In genomic region chr17:52170963-52171572, GRCh38 we compare ENCODE assay signal across 3 cellular contexts.
TF ChIP-seq lines count a peak whose summit lies in the region.

No MANE protein-coding gene starts in this region.

TF ChIP-seq in SK-N-SH, 30 proteins besides CTCF, POLR2A, EP300 and RAD21:
- TF ChIP-seq ZBTB33 (IDR thresholded peaks at IDR 0.05; ENCODE audit: borderline replicate concordance, low read depth) (no peak), SMC3 (IDR thresholded peaks at IDR 0.05; ENCODE audit: low read depth, low read length) (peak; percentile 74), FOXM1 (IDR thresholded peaks at IDR 0.05; ENCODE audit: low read depth) (no peak), GATA2 (CRISPR knock-in tag; IDR thresholded peaks at IDR 0.05) (no peak), ELF1 (IDR thresholded peaks at IDR 0.05) (no peak), CHD2 (IDR thresholded peaks at IDR 0.05; ENCODE audit: low read length, partially characterized antibody) (no peak)
- TF ChIP-seq, protein P1, sequence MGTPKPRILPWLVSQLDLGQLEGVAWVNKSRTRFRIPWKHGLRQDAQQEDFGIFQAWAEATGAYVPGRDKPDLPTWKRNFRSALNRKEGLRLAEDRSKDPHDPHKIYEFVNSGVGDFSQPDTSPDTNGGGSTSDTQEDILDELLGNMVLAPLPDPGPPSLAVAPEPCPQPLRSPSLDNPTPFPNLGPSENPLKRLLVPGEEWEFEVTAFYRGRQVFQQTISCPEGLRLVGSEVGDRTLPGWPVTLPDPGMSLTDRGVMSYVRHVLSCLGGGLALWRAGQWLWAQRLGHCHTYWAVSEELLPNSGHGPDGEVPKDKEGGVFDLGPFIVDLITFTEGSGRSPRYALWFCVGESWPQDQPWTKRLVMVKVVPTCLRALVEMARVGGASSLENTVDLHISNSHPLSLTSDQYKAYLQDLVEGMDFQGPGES (IDR thresholded peaks at IDR 0.05; ENCODE audit: low read depth, low read length): no peak
- TF ChIP-seq, protein P2, sequence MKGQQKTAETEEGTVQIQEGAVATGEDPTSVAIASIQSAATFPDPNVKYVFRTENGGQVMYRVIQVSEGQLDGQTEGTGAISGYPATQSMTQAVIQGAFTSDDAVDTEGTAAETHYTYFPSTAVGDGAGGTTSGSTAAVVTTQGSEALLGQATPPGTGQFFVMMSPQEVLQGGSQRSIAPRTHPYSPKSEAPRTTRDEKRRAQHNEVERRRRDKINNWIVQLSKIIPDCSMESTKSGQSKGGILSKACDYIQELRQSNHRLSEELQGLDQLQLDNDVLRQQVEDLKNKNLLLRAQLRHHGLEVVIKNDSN (IDR thresholded peaks at IDR 0.05; ENCODE audit: borderline replicate concordance, low read depth): no peak

TF ChIP-seq in SK-N-SH treated with all-trans-retinoic acid at 6 μM for 48 hours, 23 proteins besides CTCF, POLR2A, EP300 and RAD21 (continued from another document):
- TF ChIP-seq TSHZ2 (CRISPR knock-in tag; IDR thresholded peaks at IDR 0.05) (no peak), GLIS3 (CRISPR knock-in tag; IDR thresholded peaks at IDR 0.05) (no peak), CSDC2 (CRISPR knock-in tag; IDR thresholded peaks at IDR 0.05) (no peak), ISL1 (CRISPR knock-in tag; IDR thresholded peaks at IDR 0.05) (no peak), ZFP30 (CRISPR knock-in tag; IDR thresholded peaks at IDR 0.05) (no peak), CREB5 (CRISPR knock-in tag; IDR thresholded peaks at IDR 0.05; ENCODE audit: low read depth) (no peak), ZNF8 (CRISPR knock-in tag; IDR thresholded peaks at IDR 0.05) (no peak), SNAI2 (CRISPR knock-in tag; IDR thresholded peaks at IDR 0.05) (no peak), ESRRG (CRISPR knock-in tag; IDR thresholded peaks at IDR 0.05) (no peak)
- TF ChIP-seq, protein P3, sequence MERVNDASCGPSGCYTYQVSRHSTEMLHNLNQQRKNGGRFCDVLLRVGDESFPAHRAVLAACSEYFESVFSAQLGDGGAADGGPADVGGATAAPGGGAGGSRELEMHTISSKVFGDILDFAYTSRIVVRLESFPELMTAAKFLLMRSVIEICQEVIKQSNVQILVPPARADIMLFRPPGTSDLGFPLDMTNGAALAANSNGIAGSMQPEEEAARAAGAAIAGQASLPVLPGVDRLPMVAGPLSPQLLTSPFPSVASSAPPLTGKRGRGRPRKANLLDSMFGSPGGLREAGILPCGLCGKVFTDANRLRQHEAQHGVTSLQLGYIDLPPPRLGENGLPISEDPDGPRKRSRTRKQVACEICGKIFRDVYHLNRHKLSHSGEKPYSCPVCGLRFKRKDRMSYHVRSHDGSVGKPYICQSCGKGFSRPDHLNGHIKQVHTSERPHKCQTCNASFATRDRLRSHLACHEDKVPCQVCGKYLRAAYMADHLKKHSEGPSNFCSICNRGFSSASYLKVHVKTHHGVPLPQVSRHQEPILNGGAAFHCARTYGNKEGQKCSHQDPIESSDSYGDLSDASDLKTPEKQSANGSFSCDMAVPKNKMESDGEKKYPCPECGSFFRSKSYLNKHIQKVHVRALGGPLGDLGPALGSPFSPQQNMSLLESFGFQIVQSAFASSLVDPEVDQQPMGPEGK (CRISPR knock-in tag; IDR thresholded peaks at IDR 0.05; ENCODE audit: borderline replicate concordance): no peak
- TF ChIP-seq, protein P4, sequence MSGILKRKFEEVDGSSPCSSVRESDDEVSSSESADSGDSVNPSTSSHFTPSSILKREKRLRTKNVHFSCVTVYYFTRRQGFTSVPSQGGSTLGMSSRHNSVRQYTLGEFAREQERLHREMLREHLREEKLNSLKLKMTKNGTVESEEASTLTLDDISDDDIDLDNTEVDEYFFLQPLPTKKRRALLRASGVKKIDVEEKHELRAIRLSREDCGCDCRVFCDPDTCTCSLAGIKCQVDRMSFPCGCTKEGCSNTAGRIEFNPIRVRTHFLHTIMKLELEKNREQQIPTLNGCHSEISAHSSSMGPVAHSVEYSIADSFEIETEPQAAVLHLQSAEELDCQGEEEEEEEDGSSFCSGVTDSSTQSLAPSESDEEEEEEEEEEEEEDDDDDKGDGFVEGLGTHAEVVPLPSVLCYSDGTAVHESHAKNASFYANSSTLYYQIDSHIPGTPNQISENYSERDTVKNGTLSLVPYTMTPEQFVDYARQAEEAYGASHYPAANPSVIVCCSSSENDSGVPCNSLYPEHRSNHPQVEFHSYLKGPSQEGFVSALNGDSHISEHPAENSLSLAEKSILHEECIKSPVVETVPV (CRISPR knock-in tag; IDR thresholded peaks at IDR 0.05): no peak

TF ChIP-seq in H1, 55 proteins besides CTCF, POLR2A, EP300 and RAD21 (continued from another document):
- TF ChIP-seq SP1 (IDR thresholded peaks at IDR 0.05; ENCODE audit: low read depth, low read length): no peak
- TF ChIP-seq GABPA (IDR thresholded peaks at IDR 0.05; ENCODE audit: borderline replicate concordance, insufficient read depth, low read length): no peak
- TF ChIP-seq SIX5 (IDR thresholded peaks at IDR 0.05; ENCODE audit: low read depth, low read length): no peak
- TF ChIP-seq TEAD4 (IDR thresholded peaks at IDR 0.05; ENCODE audit: low read depth, low read length): no peak
- TF ChIP-seq, protein P5, sequence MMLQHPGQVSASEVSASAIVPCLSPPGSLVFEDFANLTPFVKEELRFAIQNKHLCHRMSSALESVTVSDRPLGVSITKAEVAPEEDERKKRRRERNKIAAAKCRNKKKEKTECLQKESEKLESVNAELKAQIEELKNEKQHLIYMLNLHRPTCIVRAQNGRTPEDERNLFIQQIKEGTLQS (IDR thresholded peaks at IDR 0.05; ENCODE audit: insufficient read depth, low read depth, low read length): no peak
- no peak for TF ChIP-seq SP2 (IDR thresholded peaks at IDR 0.05; ENCODE audit: low read length)
- no peak for TF ChIP-seq YY1 (IDR thresholded peaks at IDR 0.05; ENCODE audit: low read depth, low read length)
- no peak for TF ChIP-seq NANOG (IDR thresholded peaks at IDR 0.05; ENCODE audit: insufficient read depth, low read depth, low read length, poor library complexity, severe bottlenecking)
TF ChIP-seq in H1: peak in this region for 0.
